ENCODE assay signal across 11 cellular contexts in the genomic region with DNA sequence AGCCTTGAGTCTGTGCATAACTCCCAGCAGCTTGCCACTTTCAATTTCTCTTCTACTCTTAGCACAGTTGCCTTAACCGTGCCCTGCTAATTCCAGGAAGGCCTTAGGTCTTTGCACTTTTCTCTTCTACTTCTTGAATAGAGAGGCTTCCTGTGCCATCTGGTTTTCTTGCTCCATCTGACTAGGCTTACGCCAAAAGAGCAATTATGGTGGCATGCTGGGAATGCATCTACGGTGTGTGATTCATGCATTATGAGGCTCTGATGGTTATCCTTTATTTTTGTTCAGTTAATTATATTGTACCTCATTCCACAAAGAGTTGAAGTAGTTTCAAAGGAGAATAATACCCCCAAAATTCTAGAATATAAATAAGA. TPM values are rescaled to one million over a fixed set of nuclear protein-coding genes. Genes with fewer than 3 reads are reported as not detected.
DNase-seq lines count a peak whose midpoint lies in the region; FAIRE-seq and TF ChIP-seq lines count a peak whose summit lies in the region.
"Had no signal": no experiment of that assay in that cellular context is flagged by ENCODE, and none has a peak within 500 bp of the region (broad histone marks: within the 10 kb centered on the region; RNA-seq: fewer than 3 reads in every experiment).

No MANE protein-coding gene starts in this region.

- TF ChIP-seq CTCF in retinal pigment epithelial cell (conservative IDR thresholded peaks at IDR 0.05; ENCODE audit: low read depth, low read length) = no peak
- no peak for TF ChIP-seq CTCF in Peyer's patch (IDR thresholded peaks at IDR 0.05)

- no peaks in the 10 kb centered on the region for H3K9me3 ChIP-seq in Peyer's patch
- H3K9me3 ChIP-seq: vagina had no signal

- peaks cover 0 to 54% (median 0%) of the 10 kb centered on the region in 4 donors for H3K4me1 ChIP-seq in Peyer's patch

- no peaks in the 10 kb centered on the region for H3K27me3 ChIP-seq in Peyer's patch
- H3K27me3 ChIP-seq: vagina had no signal

- H3K4me3 ChIP-seq in retinal pigment epithelial cell (ENCODE audit: low read length) (no peak overlapping the region), Peyer's patch (no peak overlapping the region)
- H3K4me3 ChIP-seq: vagina had no signal

- FAIRE-seq in GM18507 (lab: Jason Lieb, UNC) = peak; percentile 24

- DNase-seq in GM18507 (ENCODE audit: extremely low spot score, insufficient read length, low read depth) (no peak), NCI-H226 (peak; percentile 33), dedifferentiated amniotic fluid mesenchymal stem cell (ENCODE audit: extremely low spot score) (peak; percentile 79), retinal pigment epithelial cell (ENCODE audit: low read depth) (peak; percentile 66), Peyer's patch (no peak), NOMO-1 treated with dmso at 0.1 percent for 144 hours (lab: John Stamatoyannopoulos, UW; ENCODE audit: unreplicated experiment) (no peak), NCI-H187 (lab: John Stamatoyannopoulos, UW) (no peak)
- DNase-seq: foreskin melanocyte; GOT3; stimulated activated CD4-positive, alpha-beta T cell treated with anti-CD3 and anti-CD28 coated beads, Interleukin-4, amount 100 ng/mL, for 1 hour had no signal

- H3K36me3 ChIP-seq in Peyer's patch = no peaks in the 10 kb centered on the region
- H3K36me3 ChIP-seq: vagina had no signal

- no peak overlapping the region for H3K27ac ChIP-seq in Peyer's patch
- H3K27ac ChIP-seq: vagina had no signal

- TF ChIP-seq POLR2A in Peyer's patch (IDR thresholded peaks at IDR 0.05) = no peak

RNA-seq across cellular contexts. Expression of gene SIK2, which starts 29.4 kb away (rescaled TPM):
- total RNA-seq in Peyer's patch = 10 to 100 TPM; 12.4 to 16.3 (median 14.4) TPM

Comparison
In these comparisons a context has a peak if more than half of its experiments do, and no peak if none do; other contexts are left out.
1. DNase-seq: peak in NCI-H226 (single experiment), dedifferentiated amniotic fluid mesenchymal stem cell (single experiment) and retinal pigment epithelial cell (single experiment); none in GM18507 (single experiment), Peyer's patch (0 of 3), NOMO-1 treated with dmso at 0.1 percent for 144 hours (single experiment) and NCI-H187 (0 of 2).